8 cellular contexts compared by ENCODE assay signal in the genomic region with DNA sequence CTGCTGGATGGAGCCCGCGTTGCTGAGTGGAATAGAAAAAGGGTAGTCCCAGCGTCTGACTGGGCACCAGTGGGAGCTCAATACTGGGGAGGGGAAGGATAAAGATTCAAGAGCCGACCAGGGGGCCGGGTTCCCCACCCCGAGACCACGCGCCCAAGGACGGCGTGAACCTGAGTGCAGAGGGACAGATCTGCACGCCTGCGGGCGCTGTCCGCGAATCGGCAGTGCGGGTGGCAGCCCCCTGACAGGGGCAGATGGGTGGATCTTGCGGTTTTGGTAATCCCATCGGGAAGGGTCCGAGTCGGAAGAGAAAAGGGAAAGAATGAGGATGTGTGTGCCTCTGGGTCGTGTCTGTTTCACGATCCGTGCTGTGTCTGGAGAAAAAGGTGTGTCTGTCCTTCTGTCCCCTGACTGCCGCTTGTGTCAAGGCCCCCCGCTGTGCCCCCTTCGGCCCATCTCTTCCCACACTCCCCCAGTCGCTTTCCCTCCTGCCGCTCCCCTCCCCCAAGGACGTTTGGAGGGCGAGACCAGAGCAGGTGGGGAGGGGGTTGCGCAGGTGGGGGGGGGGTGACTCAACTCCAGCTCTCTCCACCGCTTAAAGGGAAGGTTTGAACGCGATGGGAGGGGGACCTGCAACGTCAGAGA.
DNase-seq lines count a peak whose midpoint lies in the region; ATAC-seq and TF ChIP-seq lines count a peak whose summit lies in the region.

No MANE protein-coding gene starts in this region.

- H3K9me2 ChIP-seq in SU-DHL-6 (replicated peaks; ENCODE audit: insufficient read depth, low read length): no peaks in the 10 kb centered on the region

- H3K27me3 Mint-ChIP-seq in activated naive CD4-positive, alpha-beta T cell treated with anti-CD3 and anti-CD28 coated beads, Interleukin-2, amount 50 U/mL, for 24 hours: peaks cover 40% of the 10 kb centered on the region

- no peaks in the 10 kb centered on the region for H3K36me3 Mint-ChIP-seq in activated naive CD4-positive, alpha-beta T cell treated with anti-CD3 and anti-CD28 coated beads, Interleukin-2, amount 50 U/mL, for 24 hours

- H4K20me1 ChIP-seq in SU-DHL-6 (ENCODE audit: low read depth, low read length): no peaks in the 10 kb centered on the region

- H3F3A ChIP-seq in SU-DHL-6 (ENCODE audit: insufficient read depth): peaks cover 7% of the 10 kb centered on the region; the same call in 1 of the 2 replicates

- H3K9me3 Mint-ChIP-seq in activated naive CD4-positive, alpha-beta T cell treated with anti-CD3 and anti-CD28 coated beads, Interleukin-2, amount 50 U/mL, for 24 hours: no peaks in the 10 kb centered on the region

- TF ChIP-seq CTCF in SU-DHL-6 (IDR thresholded peaks at IDR 0.05; ENCODE audit: insufficient read depth, low read length, poor library complexity, severe bottlenecking): no peak
- TF ChIP-seq CTCF in foreskin fibroblast (IDR thresholded peaks at IDR 0.05; ENCODE audit: low read depth, low read length): no peak

- H3K79me2 ChIP-seq in SU-DHL-6 (ENCODE audit: insufficient read depth, low read length): no peaks in the 10 kb centered on the region

- DNase-seq in activated naive CD4-positive, alpha-beta T cell (lab: John Stamatoyannopoulos, UW): no peak
- no peak for DNase-seq in foreskin fibroblast
- no peak for DNase-seq in NCI-H187 treated with DMSO at 0.1 percent for 48 hours (lab: John Stamatoyannopoulos, UW)
- no peak for DNase-seq in effector CD4-positive, alpha-beta T cell

- no peak overlapping the region for H2AFZ ChIP-seq in SU-DHL-6 (ENCODE audit: low read depth, low read length, severe bottlenecking)

- H3K4me1 ChIP-seq in stomach smooth muscle (ENCODE audit: control insufficient read depth, insufficient read depth, low read length): peaks cover 42% of the 10 kb centered on the region

- H3K4me2 ChIP-seq in SU-DHL-6 (ENCODE audit: low read depth, low read length, poor library complexity, severe bottlenecking): peak overlapping the region; percentile 37

- H3K27ac ChIP-seq in SU-DHL-6 (ENCODE audit: low read depth, low read length) (no peak overlapping the region), stomach smooth muscle (ENCODE audit: low read length) (no peak overlapping the region)

- no peak overlapping the region for H3K27ac Mint-ChIP-seq in activated naive CD4-positive, alpha-beta T cell treated with anti-CD3 and anti-CD28 coated beads, Interleukin-2, amount 50 U/mL, for 24 hours

- H3K9me3 ChIP-seq in SU-DHL-6 (ENCODE audit: insufficient read depth, low read length) (no peaks in the 10 kb centered on the region), stomach smooth muscle (ENCODE audit: control insufficient read depth in 2 of 2, low read length in 2 of 2) (no peaks in the 10 kb centered on the region)

- H3K27me3 ChIP-seq in SU-DHL-6 (ENCODE audit: low read length) (no peaks in the 10 kb centered on the region), stomach smooth muscle (ENCODE audit: control insufficient read depth in 1 of 2, insufficient read depth in 2 of 2, low read length in 2 of 2) (peaks cover 77 to 91% of the 10 kb centered on the region in 2 donors)

- H3K4me3 ChIP-seq in SU-DHL-6 (ENCODE audit: insufficient read depth, low read length, poor library complexity, severe bottlenecking) (peak overlapping the region; percentile 11), foreskin fibroblast (ENCODE audit: low read depth in 1 of 2, low read length in 2 of 2) (peak overlapping the region; percentile 26 to 29), stomach smooth muscle (ENCODE audit: low read length in 2 of 2) (peak overlapping the region; percentile 17 to 44)

- H3K9ac ChIP-seq in SU-DHL-6 (ENCODE audit: low read length): no peak overlapping the region
- H3K9ac ChIP-seq in stomach smooth muscle (ENCODE audit: low read length in 2 of 2): no peak overlapping the region

- peaks cover 59% of the 10 kb centered on the region for H3K4me1 Mint-ChIP-seq in activated naive CD4-positive, alpha-beta T cell treated with anti-CD3 and anti-CD28 coated beads, Interleukin-2, amount 50 U/mL, for 24 hours

- no peak for ATAC-seq in GM18502 (IDR thresholded peaks at IDR 0.05; ENCODE audit: poor library complexity, unreplicated experiment)

- H3K36me3 ChIP-seq in SU-DHL-6 (ENCODE audit: low read length) (no peaks in the 10 kb centered on the region), stomach smooth muscle (ENCODE audit: control insufficient read depth in 2 of 2, insufficient read depth in 2 of 2, low read length in 2 of 2) (peaks cover 0 to 2% of the 10 kb centered on the region in 2 donors)

- peak overlapping the region; percentile 78 for H3K4me3 Mint-ChIP-seq in activated naive CD4-positive, alpha-beta T cell treated with anti-CD3 and anti-CD28 coated beads, Interleukin-2, amount 50 U/mL, for 24 hours
